Comparison of ENCODE assay signal across 9 cellular contexts in the genomic region with DNA sequence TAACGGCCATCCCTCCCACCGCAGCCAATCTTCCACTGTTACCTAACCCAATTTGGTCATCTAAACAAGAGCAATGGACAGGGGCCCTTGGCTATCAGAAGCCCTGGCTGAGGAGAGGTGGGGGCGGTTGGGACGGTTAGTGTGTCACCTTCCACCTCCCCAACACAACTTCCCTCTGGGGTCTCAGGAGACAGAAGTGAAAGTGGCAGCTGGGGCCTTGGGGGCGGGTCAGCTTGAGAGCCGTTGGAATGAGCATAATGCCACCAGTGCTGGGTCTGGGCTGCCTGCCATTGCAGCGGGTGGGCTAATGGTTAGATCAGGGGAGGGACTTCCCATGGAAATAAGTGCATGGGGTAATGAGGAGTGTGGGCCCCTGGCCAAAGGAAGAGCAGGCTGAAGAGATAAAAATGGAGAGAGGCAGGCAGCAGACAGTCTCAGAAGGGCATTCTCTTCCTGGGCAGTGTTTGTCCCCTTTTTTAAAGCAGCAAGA. TPM values are rescaled to one million over a fixed set of nuclear protein-coding genes. Genes with fewer than 3 reads are reported as not detected.
DNase-seq lines count a peak whose midpoint lies in the region; ATAC-seq, FAIRE-seq and TF ChIP-seq lines count a peak whose summit lies in the region.
"Had no signal": no experiment of that assay in that cellular context is flagged by ENCODE, and none has a peak within 500 bp of the region (broad histone marks: within the 10 kb centered on the region; RNA-seq: fewer than 3 reads in every experiment).

No MANE protein-coding gene starts in this region.

- TF ChIP-seq CTCF in heart left ventricle (IDR thresholded peaks at IDR 0.05) = no peak
- TF ChIP-seq CTCF in stomach (IDR thresholded peaks at IDR 0.05) = no peak
- TF ChIP-seq CTCF in Calu3 (IDR thresholded peaks at IDR 0.05; ENCODE audit: unreplicated experiment) = no peak

- TF ChIP-seq POLR2A in heart left ventricle (IDR thresholded peaks at IDR 0.05) = no peak
- TF ChIP-seq POLR2A in stomach (IDR thresholded peaks at IDR 0.05) = no peak
- no peak for TF ChIP-seq POLR2A in H54 (IDR thresholded peaks at IDR 0.05; ENCODE audit: low read depth, low read length)

- H3K4me1 Mint-ChIP-seq in Calu3 (ENCODE audit: low read depth, unreplicated experiment) = peaks cover 56% of the 10 kb centered on the region

- FAIRE-seq in H54 (lab: Jason Lieb, UNC) = no peak
- FAIRE-seq: A549 had no signal

- DNase-seq in NCI-H446 (lab: John Stamatoyannopoulos, UW) (peak; percentile 24 to 64), NCI-H446 treated with DMSO at 0.1 percent for 48 hours (lab: John Stamatoyannopoulos, UW) (no peak), SIG-M5 (lab: John Stamatoyannopoulos, UW) (peak; percentile 96), heart left ventricle (peak in 4 of 5 donors; percentile 32 to 69 (median 63)), stomach (no peak), Calu3 (no peak), H54 (ENCODE audit: insufficient read length, low spot score) (no peak)
- DNase-seq in stimulated activated CD4-positive, alpha-beta T cell treated with anti-CD3 and anti-CD28 coated beads, Interleukin-12 subunit alpha, Interleukin-12 subunit beta, amount 100 ng/mL, for 4 hours = no peak

- 16 to 22% (median 16%) methylated on average over 7 of the region's 7 CpGs for WGBS in heart left ventricle, 4 donors
- 29 to 63% (median 57%) methylated on average over 7 of the region's 7 CpGs for WGBS in stomach, 5 donors

- H3K27me3 ChIP-seq in heart left ventricle (no peaks in the 10 kb centered on the region), stomach (no peaks in the 10 kb centered on the region)

- H3K36me3 ChIP-seq in heart left ventricle (peaks cover 0 to 31% (median 6%) of the 10 kb centered on the region in 9 donors), stomach (peaks cover 0 to 18% (median 2%) of the 10 kb centered on the region in 4 donors)

- no peak for TF ChIP-seq EP300 in stomach (IDR thresholded peaks at IDR 0.05)

- CTCF ChIA-PET in Calu3 (lab: Charles Lee) = no interaction called here

- H3K9me3 Mint-ChIP-seq in Calu3 (ENCODE audit: low read depth, unreplicated experiment) = no peaks in the 10 kb centered on the region

- BruUV-seq in Calu3 (replicated peaks; lab: Mats Ljungman, UMichigan) = no TSS peak

- H3K4me1 ChIP-seq in heart left ventricle (peaks cover 62 to 100% (median 100%) of the 10 kb centered on the region in 12 donors), stomach (peaks cover 100% of the 10 kb centered on the region in 4 donors)

- no peaks in the 10 kb centered on the region for H3K27me3 Mint-ChIP-seq in Calu3 (ENCODE audit: unreplicated experiment)

- H3K27ac ChIP-seq in heart left ventricle = peak overlapping the region; percentile 63 to 100 (median 98)
- peak overlapping the region in 4 of 5 donors; percentile 47 to 99 (median 74) for H3K27ac ChIP-seq in stomach

- no peaks in the 10 kb centered on the region for H3K9me3 ChIP-seq in heart left ventricle
- no peaks in the 10 kb centered on the region for H3K9me3 ChIP-seq in stomach
- H3K9me3 ChIP-seq: A549 had no signal

- ATAC-seq in heart left ventricle = no peak
- ATAC-seq: A549 had no signal

- H3K27ac Mint-ChIP-seq in Calu3 (ENCODE audit: unreplicated experiment) = no peak overlapping the region

- intact Hi-C loops in heart left ventricle (cut with DNase I) = no loop called here
- intact Hi-C loops in stomach (cut with DNase I; ENCODE audit: low total_unique reads) = no loop called here
- intact Hi-C loops in Calu3 (cut with micrococcal nuclease; ENCODE audit: unreplicated experiment) = no loop called here

- H3K36me3 Mint-ChIP-seq in Calu3 (ENCODE audit: insufficient read depth, unreplicated experiment) = peaks cover 30% of the 10 kb centered on the region

- no peak overlapping the region for H3K4me3 Mint-ChIP-seq in Calu3 (ENCODE audit: low read depth, unreplicated experiment)

- H3K4me3 ChIP-seq in heart left ventricle = peak overlapping the region in 9 of 12 donors; percentile 9 to 40 (median 25)
- peak overlapping the region in 3 of 4 donors; percentile 5 to 28 (median 9) for H3K4me3 ChIP-seq in stomach
- H3K4me3 ChIP-seq: A549 had no signal

RNA-seq across cellular contexts. Expression of gene MEF2D, which starts 7.9 kb away (rescaled TPM):
- total RNA-seq in heart left ventricle (100 to 1,000 TPM in 3 of 9 donors, 10 to 100 TPM in 6; 75.0 to 203 (median 93.2) TPM), stomach (100 to 1,000 TPM in 1 of 5 donors, 10 to 100 TPM in 4; 14.3 to 136 (median 62.5) TPM), Calu3 (2022) (48.4 and 54.1 TPM in 2 replicates)
- polyA plus RNA-seq in heart left ventricle (10 to 100 TPM; 40.5 to 68.8 TPM), stomach (10 to 100 TPM in 2 of 3 donors, 1 to 10 TPM in 1; 7.7 to 15.6 (median 14.5) TPM)

Comparison
In these comparisons a context has a peak if more than half of its experiments do, and no peak if none do; other contexts are left out.
1. DNase-seq: peak in NCI-H446 (2 of 2), SIG-M5 (single experiment) and heart left ventricle (4 of 5); none in NCI-H446 treated with DMSO at 0.1 percent for 48 hours (single experiment), stomach (single experiment), stimulated activated CD4-positive, alpha-beta T cell treated with anti-CD3 and anti-CD28 coated beads, Interleukin-12 subunit alpha, Interleukin-12 subunit beta, amount 100 ng/mL, for 4 hours (single experiment), Calu3 (single experiment) and H54 (single experiment).